Comparison of ENCODE assay signal across 8 cellular contexts in genomic region chr2:38315707-38316333, GRCh38.
DNase-seq lines count a peak whose midpoint lies in the region; TF ChIP-seq lines count a peak whose summit lies in the region.

No MANE protein-coding gene starts in this region.

- no peaks in the 10 kb centered on the region for H3K9me3 ChIP-seq in fibroblast of lung (ENCODE audit: control insufficient read depth, insufficient read depth, low read depth, low read length)

- no peak overlapping the region for H3K4me2 ChIP-seq in fibroblast of lung (ENCODE audit: extremely low read depth, insufficient read depth, low read length)

- H3K9me3 Mint-ChIP-seq in nephron progenitor cell = no peaks in the 10 kb centered on the region

- peaks cover 39% of the 10 kb centered on the region for H3K36me3 Mint-ChIP-seq in nephron progenitor cell (ENCODE audit: low read depth)

- H3K27me3 Mint-ChIP-seq in nephron progenitor cell (ENCODE audit: low read depth, poor library complexity) = no peaks in the 10 kb centered on the region

- H2AFZ ChIP-seq in fibroblast of lung (ENCODE audit: low read length) = no peak overlapping the region

- H4K20me1 ChIP-seq in fibroblast of lung (ENCODE audit: control insufficient read depth, extremely low read depth, insufficient read depth, low read length) = no peaks in the 10 kb centered on the region

- H3K27ac Mint-ChIP-seq in nephron progenitor cell = no peak overlapping the region

- no peaks in the 10 kb centered on the region for H3K4me1 ChIP-seq in fibroblast of lung (ENCODE audit: control insufficient read depth, extremely low read depth, insufficient read depth, low read length)

- H3K27me3 ChIP-seq in fibroblast of lung (ENCODE audit: control insufficient read depth, insufficient read depth, low read length) = no peaks in the 10 kb centered on the region

- H3K4me3 Mint-ChIP-seq in nephron progenitor cell = no peak overlapping the region

- H3K9ac ChIP-seq in fibroblast of lung (ENCODE audit: insufficient read depth, low read length) = no peak overlapping the region

- DNase-seq in NOMO-1 (lab: John Stamatoyannopoulos, UW; ENCODE audit: unreplicated experiment in 2 of 2) = peak; percentile 16 to 29
- no peak for DNase-seq in NOMO-1 treated with dmso at 0.1 percent for 144 hours (lab: John Stamatoyannopoulos, UW; ENCODE audit: unreplicated experiment)
- peak; percentile 25 for DNase-seq in Jurkat, Clone E6-1 (ENCODE audit: low read depth, low spot score)
- DNase-seq in SKM-1 (lab: John Stamatoyannopoulos, UW; ENCODE audit: unreplicated experiment) = peak; percentile 55
- peak; percentile 42 to 66 for DNase-seq in fibroblast of lung (ENCODE audit: low read depth in 2 of 2)
- peak; percentile 9 for DNase-seq in nephron progenitor cell
- no peak for DNase-seq in effector CD8-positive, alpha-beta T cell (lab: John Stamatoyannopoulos, UW)
- DNase-seq in posterior vena cava (ENCODE audit: low spot score) = no peak

- intact Hi-C loops in posterior vena cava (cut with DNase I) = loop anchor here in 1 of 2 donors (5.0 to 10.0 kb wide), 2 partner anchors 249 to 416 kb away; no protein-coding TSS in a partner anchor

- no peak overlapping the region for H3K4me3 ChIP-seq in Jurkat, Clone E6-1 (ENCODE audit: low read length)
- no peak overlapping the region for H3K4me3 ChIP-seq in fibroblast of lung (replicated peaks in 1 of 4; ENCODE audit: control extremely low read depth in 1 of 4, insufficient read depth in 1 of 4, low read depth in 3 of 4, low read length in 4 of 4)

- no peak overlapping the region for H3K27ac ChIP-seq in fibroblast of lung (ENCODE audit: insufficient read depth, low read length)

- H3K79me2 ChIP-seq in fibroblast of lung (ENCODE audit: control insufficient read depth, insufficient read depth, low read length) = no peaks in the 10 kb centered on the region

- TF ChIP-seq CTCF in fibroblast of lung (conservative IDR thresholded peaks at IDR 0.05 in 1 of 2, IDR thresholded peaks at IDR 0.05 in 1 of 2; ENCODE audit: low read depth in 1 of 2, low read length in 2 of 2) = peak; percentile 65 to 74
- peak; percentile 61 for TF ChIP-seq CTCF in nephron progenitor cell (IDR thresholded peaks at IDR 0.05)

- H3K4me1 Mint-ChIP-seq in nephron progenitor cell = peaks cover 5% of the 10 kb centered on the region

- H3K36me3 ChIP-seq in fibroblast of lung (ENCODE audit: control insufficient read depth, insufficient read depth, low read length) = peaks cover 5% of the 10 kb centered on the region

Comparison
In these comparisons a context has a peak if more than half of its experiments do, and no peak if none do; other contexts are left out.
1. DNase-seq: peak in NOMO-1 (2 of 2), Jurkat, Clone E6-1 (single experiment), SKM-1 (single experiment), fibroblast of lung (2 of 2) and nephron progenitor cell (single experiment); none in NOMO-1 treated with dmso at 0.1 percent for 144 hours (single experiment), effector CD8-positive, alpha-beta T cell (single experiment) and posterior vena cava (single experiment).